ENCODE assay signal across 23 cellular contexts in genomic region chr9:123425261-123425821, GRCh38.
DNase-seq lines count a peak whose midpoint lies in the region; FAIRE-seq and TF ChIP-seq lines count a peak whose summit lies in the region.
"Had no signal": no experiment of that assay in that cellular context is flagged by ENCODE, and none has a peak within 500 bp of the region (broad histone marks: within the 10 kb centered on the region; RNA-seq: fewer than 3 reads in every experiment).

No MANE protein-coding gene starts in this region.

- FAIRE-seq in GM19239 (lab: Jason Lieb, UNC), result no peak
- FAIRE-seq: GM18507, RCC 7860 had no signal

- H3K27me3 Mint-ChIP-seq in CD14-positive monocyte (ENCODE audit: low read depth in 3 of 3), result peaks cover 0 to 3% (median 3%) of the 10 kb centered on the region in 3 donors
- H3K27me3 Mint-ChIP-seq: dendritic cell treated with granulocyte-macrophage colony-stimulating factor and Interleukin-4, amounts not matched to agents 40 ng/mL and 50 ng/mL, for 4 days; stimulated activated naive CD8-positive, alpha-beta T cell treated with anti-CD3 and anti-CD28 coated beads, Interleukin-15, amount 100 ng/mL, for 72 hours; type B pancreatic cell had no signal

- peaks cover 14% of the 10 kb centered on the region for H3K4me1 Mint-ChIP-seq in CD14-positive monocyte

- TF ChIP-seq CTCF in CD14-positive monocyte (IDR thresholded peaks at IDR 0.05), result no peak

- DNase-seq in CD14-positive monocyte (ENCODE audit: low spot score) (no peak), anterior cingulate cortex (lab: John Stamatoyannopoulos, UW) (peak in 39 of 58 donors; percentile 14 to 84 (median 54)), hippocampal formation (lab: John Stamatoyannopoulos, UW) (peak; percentile 18 to 39), posterior vena cava (ENCODE audit: low spot score) (peak; percentile 56), GM19239 (ENCODE audit: insufficient read length, low spot score) (no peak), AG08396 (ENCODE audit: low spot score) (no peak)
- DNase-seq in stimulated activated CD4-positive, alpha-beta T cell treated with anti-CD3 and anti-CD28 coated beads, Interleukin-4, amount 100 ng/mL, for 24 hours, result no peak
- DNase-seq in activated naive CD4-positive, alpha-beta T cell treated with Interleukin-2 at 50 U/mL for 16 hours, result no peak
- DNase-seq: activated CD4-positive, alpha-beta T cell treated with anti-CD3 and anti-CD28 coated beads, Interleukin-2, amount 50 U/mL, for 48 hours; DMS 273 treated with DMSO at 0.1 percent for 48 hours; GDM1; glutamatergic neuron; MG63; NCI-H1417; NCI-H2107; NCI-H524 treated with DMSO at 0.1 percent for 48 hours; stimulated activated naive CD8-positive, alpha-beta T cell treated with anti-CD3 and anti-CD28 coated beads, Interleukin-15, amount 100 ng/mL, for 72 hours; T-helper 2 cell had no signal

- peaks cover 0 to 2% (median 0%) of the 10 kb centered on the region in 7 donors for H3K9me3 Mint-ChIP-seq in CD14-positive monocyte
- H3K9me3 Mint-ChIP-seq: dendritic cell treated with granulocyte-macrophage colony-stimulating factor and Interleukin-4, amounts not matched to agents 40 ng/mL and 50 ng/mL, for 4 days; stimulated activated naive CD8-positive, alpha-beta T cell treated with anti-CD3 and anti-CD28 coated beads, Interleukin-15, amount 100 ng/mL, for 72 hours; type B pancreatic cell had no signal

- peaks cover 87 to 96% of the 10 kb centered on the region in 2 donors for H3K36me3 Mint-ChIP-seq in CD14-positive monocyte

- intact Hi-C loops in CD14-positive monocyte (cut with micrococcal nuclease) (no loop called here), posterior vena cava (cut with DNase I) (no loop called here)

- H3K27ac Mint-ChIP-seq in CD14-positive monocyte, result peak overlapping the region in 4 of 7 donors; percentile 9 to 58 (median 34)
- H3K27ac Mint-ChIP-seq: dendritic cell treated with granulocyte-macrophage colony-stimulating factor and Interleukin-4, amounts not matched to agents 40 ng/mL and 50 ng/mL, for 4 days; type B pancreatic cell had no signal

- no peak overlapping the region for H3K4me3 Mint-ChIP-seq in CD14-positive monocyte
- H3K4me3 Mint-ChIP-seq: dendritic cell treated with granulocyte-macrophage colony-stimulating factor and Interleukin-4, amounts not matched to agents 40 ng/mL and 50 ng/mL, for 4 days; neural crest cell; stimulated activated naive CD8-positive, alpha-beta T cell treated with anti-CD3 and anti-CD28 coated beads, Interleukin-15, amount 100 ng/mL, for 72 hours; type B pancreatic cell had no signal

Comparison
In these comparisons a context has a peak if more than half of its experiments do, and no peak if none do; other contexts are left out.
1. DNase-seq: peak in anterior cingulate cortex (39 of 58), hippocampal formation (2 of 2) and posterior vena cava (single experiment); none in CD14-positive monocyte (single experiment), stimulated activated CD4-positive, alpha-beta T cell treated with anti-CD3 and anti-CD28 coated beads, Interleukin-4, amount 100 ng/mL, for 24 hours (single experiment), activated naive CD4-positive, alpha-beta T cell treated with Interleukin-2 at 50 U/mL for 16 hours (single experiment), GM19239 (single experiment) and AG08396 (single experiment).